ENCODE assay signal across 33 cellular contexts in the genomic region with DNA sequence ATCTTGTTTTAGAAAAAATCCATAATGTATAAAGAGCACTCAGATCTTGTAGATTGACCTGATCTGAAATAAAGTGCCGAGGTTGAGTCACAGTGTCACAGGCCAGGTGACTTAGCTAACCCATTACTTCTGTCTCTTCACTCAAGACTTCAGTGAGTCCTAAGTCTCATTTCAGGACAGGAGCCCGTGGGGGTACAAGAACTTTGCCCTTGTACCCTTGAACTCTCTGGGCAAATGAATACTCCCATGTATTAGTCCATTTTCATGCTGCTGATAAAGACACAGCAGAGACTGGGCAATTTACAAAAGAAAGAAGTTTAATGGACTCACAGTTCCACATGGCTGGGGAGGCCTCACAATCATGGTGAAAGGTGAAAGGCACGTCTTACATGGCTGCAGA.
DNase-seq lines count a peak whose midpoint lies in the region; ATAC-seq, FAIRE-seq and TF ChIP-seq lines count a peak whose summit lies in the region.
"Had no signal": no experiment of that assay in that cellular context is flagged by ENCODE, and none has a peak within 500 bp of the region (broad histone marks: within the 10 kb centered on the region; RNA-seq: fewer than 3 reads in every experiment).

No MANE protein-coding gene starts in this region.

- POLR2A ChIA-PET in HepG2 (lab: Yijun Ruan, JAX), result no interaction called here

- H3K4me2 ChIP-seq in HepG2 (ENCODE audit: low read depth, low read length), result no peak overlapping the region
- H3K4me2 ChIP-seq: A549; BLaER1; BLaER1 treated with 17β-estradiol and CSF1 and Interleukin-3, amounts not matched to agents 10 nM and 100 nM had no signal

- no peak for ATAC-seq in HepG2
- ATAC-seq in left lobe of liver, result peak; percentile 53
- peak; percentile 13 to 47 (median 30) for ATAC-seq in right lobe of liver
- ATAC-seq in GM18502 (IDR thresholded peaks at IDR 0.05; ENCODE audit: poor library complexity, unreplicated experiment), result no peak
- ATAC-seq: A549; CD8-positive, alpha-beta T cell had no signal

- no peaks in the 10 kb centered on the region for H4K20me1 ChIP-seq in HepG2 (ENCODE audit: insufficient read depth, low read length)
- H4K20me1 ChIP-seq: BLaER1; BLaER1 treated with 17β-estradiol and CSF1 and Interleukin-3, amounts not matched to agents 10 nM and 100 nM had no signal

- H3K27me3 ChIP-seq in liver (ENCODE audit: control insufficient read depth in 4 of 4, insufficient read depth in 4 of 4, low read length in 3 of 4) (no peaks in the 10 kb centered on the region), HepG2 (ENCODE audit: control insufficient read depth in 1 of 2, insufficient read depth in 2 of 2, low read length in 2 of 2) (no peaks in the 10 kb centered on the region), right lobe of liver (no peaks in the 10 kb centered on the region)
- H3K27me3 ChIP-seq: BE2C; BLaER1; BLaER1 treated with 17β-estradiol and CSF1 and Interleukin-3, amounts not matched to agents 10 nM and 100 nM had no signal

- TF ChIP-seq CTCF in liver (IDR thresholded peaks at IDR 0.05; ENCODE audit: low read depth, low read length, missing input control) (no peak), HepG2 (CRISPR knock-in tag; IDR thresholded peaks at IDR 0.05) (no peak), C4-2B (conservative IDR thresholded peaks at IDR 0.05) (no peak), right lobe of liver (IDR thresholded peaks at IDR 0.05) (no peak)

- CTCF ChIA-PET in HepG2 (lab: Yijun Ruan, JAX; ENCODE audit: low intra/inter-chr PET ratio, low total read pairs), result no interaction called here

- no TSS peak for BruUV-seq in HepG2 (replicated peaks; lab: Mats Ljungman, UMichigan)

- in situ Hi-C loops in HepG2 (cut with HindIII; ENCODE audit: extremely low pct_ligation_motif_present, low pct_unique_long_range_greater_than_20kb), result no loop called here

- no peak for FAIRE-seq in HepG2 (lab: Jason Lieb, UNC)
- FAIRE-seq: A549, D721Med had no signal

- H3K9me3 ChIP-seq in liver (ENCODE audit: control insufficient read depth in 4 of 4, low read length in 3 of 4) (peaks cover 0 to 2% (median 0%) of the 10 kb centered on the region in 4 donors), HepG2 (ENCODE audit: low read length) (peaks cover 12% of the 10 kb centered on the region; the same call in 1 of the 2 replicates), right lobe of liver (no peaks in the 10 kb centered on the region)
- H3K9me3 ChIP-seq: A549, BE2C, BLaER1, Caco-2 had no signal

- no peaks in the 10 kb centered on the region for H3K36me3 ChIP-seq in liver (ENCODE audit: control insufficient read depth in 4 of 4, insufficient read depth in 3 of 4, low read depth in 1 of 4, low read length in 3 of 4)
- no peaks in the 10 kb centered on the region for H3K36me3 ChIP-seq in HepG2 (replicated peaks in 1 of 2; ENCODE audit: control insufficient read depth in 1 of 2, insufficient read depth in 2 of 2, low read length in 2 of 2)
- no peaks in the 10 kb centered on the region for H3K36me3 ChIP-seq in right lobe of liver
- H3K36me3 ChIP-seq: BE2C; BLaER1; BLaER1 treated with 17β-estradiol and CSF1 and Interleukin-3, amounts not matched to agents 10 nM and 100 nM had no signal

- peaks cover 0 to 4% (median 3%) of the 10 kb centered on the region in 4 donors for H3K4me1 ChIP-seq in liver (ENCODE audit: control insufficient read depth in 4 of 4, insufficient read depth in 4 of 4, low read length in 3 of 4)
- no peaks in the 10 kb centered on the region for H3K4me1 ChIP-seq in HepG2 (ENCODE audit: insufficient read depth, low read length)
- H3K4me1 ChIP-seq in right lobe of liver, result no peaks in the 10 kb centered on the region
- H3K4me1 ChIP-seq: A549; BE2C; BLaER1; BLaER1 treated with 17β-estradiol and CSF1 and Interleukin-3, amounts not matched to agents 10 nM and 100 nM; Caco-2 had no signal

- TF ChIP-seq POLR2A in HepG2 (IDR thresholded peaks at IDR 0.05; ENCODE audit: insufficient read depth in 1 of 2, low read depth in 2 of 2, low read length in 2 of 2) (no peak), right lobe of liver (IDR thresholded peaks at IDR 0.05) (no peak)

- H2AFZ ChIP-seq in HepG2 (ENCODE audit: low read length), result no peak overlapping the region

- WGBS in liver, result 59% methylated on average over 3 of the region's 3 CpGs
- 5% methylated on average over 3 of the region's 3 CpGs for WGBS in HepG2 (ENCODE audit: low lambda C conversion rate)
- WGBS in right lobe of liver (ENCODE audit: insufficient coverage, low coverage, low lambda C conversion rate, missing lambda C conversion rate), result 50% methylated on average over 3 of the region's 3 CpGs

- H3K27ac ChIP-seq in liver (ENCODE audit: low read depth in 1 of 2, low read length in 2 of 2) (no peak overlapping the region), HepG2 (ENCODE audit: extremely low read length, insufficient read depth, low read length) (no peak overlapping the region), C4-2B (peak overlapping the region; percentile 65; the same call in 1 of the 2 replicates), right lobe of liver (no peak overlapping the region)
- H3K27ac ChIP-seq: 22Rv1; A549; BLaER1; BLaER1 treated with 17β-estradiol and CSF1 and Interleukin-3, amounts not matched to agents 10 nM and 100 nM had no signal

- H3K4me3 ChIP-seq in liver (ENCODE audit: low read depth in 1 of 3, low read length in 3 of 3), result no peak overlapping the region
- no peak overlapping the region for H3K4me3 ChIP-seq in HepG2 (replicated peaks in 1 of 3; ENCODE audit: insufficient read depth in 1 of 3, low read depth in 2 of 3, low read length in 3 of 3)
- H3K4me3 ChIP-seq in right lobe of liver, result no peak overlapping the region
- H3K4me3 ChIP-seq: A549; BLaER1; BLaER1 treated with 17β-estradiol and CSF1 and Interleukin-3, amounts not matched to agents 10 nM and 100 nM had no signal

- DNase-seq in HepG2 (ENCODE audit: low spot score) (no peak), left lobe of liver (ENCODE audit: low spot score) (no peak), right lobe of liver (no peak), AG08396 (ENCODE audit: low spot score) (no peak), NCI-H2171 treated with DMSO at 0.1 percent for 48 hours (lab: John Stamatoyannopoulos, UW) (no peak)
- DNase-seq: 8988T; ACHN; AML-193; BE2C; C1 segment of cervical spinal cord; Caco-2; Calu3; CD4-positive, alpha-beta memory T cell; CD4-positive, alpha-beta T cell; CD4-positive, CD25-positive, alpha-beta regulatory T cell; CD8-positive, alpha-beta memory T cell; CD8-positive, alpha-beta T cell; COR-L47; DMS 273 treated with DMSO at 0.1 percent for 48 hours; DMS153; DMS53; DMS79; DMS79 treated with DMSO at 0.1 percent for 48 hours; DND-41; EL had no signal

- H3K79me2 ChIP-seq in HepG2 (ENCODE audit: insufficient read depth, low read length), result no peaks in the 10 kb centered on the region

- TF ChIP-seq EP300 in HepG2 (IDR thresholded peaks at IDR 0.05; ENCODE audit: low read depth in 2 of 2, low read length in 2 of 2) (no peak), HepG2 (CRISPR knock-in tag; IDR thresholded peaks at IDR 0.05; ENCODE audit: borderline replicate concordance) (no peak)

- TF ChIP-seq RAD21 in liver (IDR thresholded peaks at IDR 0.05) (no peak), HepG2 (CRISPR knock-in tag; IDR thresholded peaks at IDR 0.05) (no peak)

- H3K9ac ChIP-seq in liver (ENCODE audit: low read depth in 1 of 2, low read length in 2 of 2) (no peak overlapping the region), HepG2 (ENCODE audit: insufficient read depth, low read depth, low read length) (no peak overlapping the region)
- H3K9ac ChIP-seq: BLaER1; BLaER1 treated with 17β-estradiol and CSF1 and Interleukin-3, amounts not matched to agents 10 nM and 100 nM had no signal

- intact Hi-C loops in HepG2 (cut with micrococcal nuclease; ENCODE audit: unreplicated experiment) (no loop called here), right lobe of liver (cut with DNase I) (no loop called here)

TF ChIP-seq in liver, 16 proteins besides CTCF, POLR2A, EP300 and RAD21:
- TF ChIP-seq HNF4A (conservative IDR thresholded peaks at IDR 0.05), result peak; percentile 52 to 84
- peak; percentile 26 for TF ChIP-seq HNF4G (IDR thresholded peaks at IDR 0.05)
- TF ChIP-seq, protein P1, sequence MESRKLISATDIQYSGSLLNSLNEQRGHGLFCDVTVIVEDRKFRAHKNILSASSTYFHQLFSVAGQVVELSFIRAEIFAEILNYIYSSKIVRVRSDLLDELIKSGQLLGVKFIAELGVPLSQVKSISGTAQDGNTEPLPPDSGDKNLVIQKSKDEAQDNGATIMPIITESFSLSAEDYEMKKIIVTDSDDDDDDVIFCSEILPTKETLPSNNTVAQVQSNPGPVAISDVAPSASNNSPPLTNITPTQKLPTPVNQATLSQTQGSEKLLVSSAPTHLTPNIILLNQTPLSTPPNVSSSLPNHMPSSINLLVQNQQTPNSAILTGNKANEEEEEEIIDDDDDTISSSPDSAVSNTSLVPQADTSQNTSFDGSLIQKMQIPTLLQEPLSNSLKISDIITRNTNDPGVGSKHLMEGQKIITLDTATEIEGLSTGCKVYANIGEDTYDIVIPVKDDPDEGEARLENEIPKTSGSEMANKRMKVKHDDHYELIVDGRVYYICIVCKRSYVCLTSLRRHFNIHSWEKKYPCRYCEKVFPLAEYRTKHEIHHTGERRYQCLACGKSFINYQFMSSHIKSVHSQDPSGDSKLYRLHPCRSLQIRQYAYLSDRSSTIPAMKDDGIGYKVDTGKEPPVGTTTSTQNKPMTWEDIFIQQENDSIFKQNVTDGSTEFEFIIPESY (IDR thresholded peaks at IDR 0.05), result no peak

TF ChIP-seq in HepG2, 621 proteins besides CTCF, POLR2A, EP300 and RAD21:
- TF ChIP-seq SP2 (CRISPR knock-in tag; IDR thresholded peaks at IDR 0.05) (no peak), SMAD3 (CRISPR knock-in tag; IDR thresholded peaks at IDR 0.05) (no peak), CC2D1A (CRISPR knock-in tag; IDR thresholded peaks at IDR 0.05) (no peak), ZKSCAN8 (CRISPR knock-in tag; IDR thresholded peaks at IDR 0.05; ENCODE audit: borderline replicate concordance) (no peak), THYN1 (CRISPR knock-in tag; IDR thresholded peaks at IDR 0.05; ENCODE audit: borderline replicate concordance, low read depth) (no peak), TBP (CRISPR knock-in tag; IDR thresholded peaks at IDR 0.05) (no peak)
- TF ChIP-seq, protein P2, sequence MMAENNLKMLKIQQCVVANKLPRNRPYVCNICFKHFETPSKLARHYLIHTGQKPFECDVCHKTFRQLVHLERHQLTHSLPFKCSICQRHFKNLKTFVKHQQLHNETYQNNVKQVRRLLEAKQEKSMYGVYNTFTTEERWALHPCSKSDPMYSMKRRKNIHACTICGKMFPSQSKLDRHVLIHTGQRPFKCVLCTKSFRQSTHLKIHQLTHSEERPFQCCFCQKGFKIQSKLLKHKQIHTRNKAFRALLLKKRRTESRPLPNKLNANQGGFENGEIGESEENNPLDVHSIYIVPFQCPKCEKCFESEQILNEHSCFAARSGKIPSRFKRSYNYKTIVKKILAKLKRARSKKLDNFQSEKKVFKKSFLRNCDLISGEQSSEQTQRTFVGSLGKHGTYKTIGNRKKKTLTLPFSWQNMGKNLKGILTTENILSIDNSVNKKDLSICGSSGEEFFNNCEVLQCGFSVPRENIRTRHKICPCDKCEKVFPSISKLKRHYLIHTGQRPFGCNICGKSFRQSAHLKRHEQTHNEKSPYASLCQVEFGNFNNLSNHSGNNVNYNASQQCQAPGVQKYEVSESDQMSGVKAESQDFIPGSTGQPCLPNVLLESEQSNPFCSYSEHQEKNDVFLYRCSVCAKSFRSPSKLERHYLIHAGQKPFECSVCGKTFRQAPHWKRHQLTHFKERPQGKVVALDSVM (CRISPR knock-in tag; IDR thresholded peaks at IDR 0.05), result no peak

Comparison
In these comparisons a context has a peak if more than half of its experiments do, and no peak if none do; other contexts are left out.
1. ATAC-seq: peak in left lobe of liver (single experiment) and right lobe of liver (4 of 4); none in HepG2 (single experiment) and GM18502 (single experiment).